ENCODE assay signal across 8 cellular contexts in genomic region chr1:182084487-182085316, GRCh38. TPM values are rescaled to one million over a fixed set of nuclear protein-coding genes. Genes with fewer than 3 reads are reported as not detected.
DNase-seq lines count a peak whose midpoint lies in the region; FAIRE-seq and TF ChIP-seq lines count a peak whose summit lies in the region.

No MANE protein-coding gene starts in this region.

- H3K4me1 ChIP-seq in NT2/D1 (ENCODE audit: insufficient read depth, insufficient read length) (no peaks in the 10 kb centered on the region), mucosa of stomach (ENCODE audit: control insufficient read depth, insufficient read depth, low read length) (peaks cover 21% of the 10 kb centered on the region)

- H3K27me3 ChIP-seq in NT2/D1 (ENCODE audit: insufficient read depth, insufficient read length) (no peaks in the 10 kb centered on the region), mucosa of stomach (ENCODE audit: control insufficient read depth, insufficient read depth, low read length) (no peaks in the 10 kb centered on the region)

- peak; percentile 74 to 80 for DNase-seq in AML-193 (lab: John Stamatoyannopoulos, UW)
- peak; percentile 65 for DNase-seq in GM19239 (ENCODE audit: insufficient read length, low spot score)
- peak in 73 of 76 experiments; percentile 11 to 87 (median 74) for DNase-seq in HUDEP-2 (lab: John Stamatoyannopoulos, UW; ENCODE audit: unreplicated experiment in 76 of 76)
- DNase-seq in NT2/D1 (ENCODE audit: low read depth, low spot score): peak; percentile 95
- peak; percentile 65 for DNase-seq in activated CD8-positive, alpha-beta memory T cell treated with anti-CD3 and anti-CD28 coated beads, Interleukin-2, amount 50 U/mL, for 4 hours
- no peak for DNase-seq in epithelial cell of proximal tubule (ENCODE audit: low read depth)
- peak; percentile 24 to 56 for DNase-seq in stimulated activated CD8-positive, alpha-beta memory T cell treated with anti-CD3 and anti-CD28 coated beads, Interleukin-7, amount 100 ng/mL, for 1 hour (ENCODE audit: low read depth in 2 of 2)

- H3K36me3 ChIP-seq in NT2/D1 (ENCODE audit: insufficient read depth, insufficient read length, low read length) (no peaks in the 10 kb centered on the region), mucosa of stomach (ENCODE audit: control insufficient read depth, insufficient read depth, low read length) (no peaks in the 10 kb centered on the region)

- peak; percentile 23 for FAIRE-seq in GM19239 (lab: Jason Lieb, UNC)

- peak; percentile 85 for TF ChIP-seq CTCF in epithelial cell of proximal tubule (conservative IDR thresholded peaks at IDR 0.05; ENCODE audit: low read depth, low read length)

- no peak overlapping the region for H3K4me3 ChIP-seq in NT2/D1 (ENCODE audit: insufficient read length, low read depth)
- no peak overlapping the region for H3K4me3 ChIP-seq in epithelial cell of proximal tubule (ENCODE audit: low read depth, low read length)
- H3K4me3 ChIP-seq in mucosa of stomach (ENCODE audit: low read length): no peak overlapping the region

- H3K9ac ChIP-seq in NT2/D1 (ENCODE audit: insufficient read length, low read depth) (no peak overlapping the region), mucosa of stomach (ENCODE audit: low read length) (peak overlapping the region; percentile 33)

- H3K9me3 ChIP-seq in NT2/D1 (ENCODE audit: insufficient read depth, low read length) (no peaks in the 10 kb centered on the region), mucosa of stomach (ENCODE audit: control insufficient read depth, low read length) (no peaks in the 10 kb centered on the region)

RNA-seq across cellular contexts. Expression of gene ZNF648, which starts 23.2 kb away (rescaled TPM):
- not detected in 2 replicates for total RNA-seq in epithelial cell of proximal tubule
